22 cellular contexts compared by ENCODE assay signal in genomic region chr22:47794851-47795250, GRCh38.
"Had no signal": no experiment of that assay in that cellular context is flagged by ENCODE, and none has a peak within 500 bp of the region (broad histone marks: within the 10 kb centered on the region; RNA-seq: fewer than 3 reads in every experiment).

No MANE protein-coding gene starts in this region.

- H3K4me3 Mint-ChIP-seq: activated T-cell treated with anti-CD3 and anti-CD28 coated beads, Interleukin-2, amount 50 U/mL, for 24 hours; activated T-helper 17 cell treated with anti-CD3 and anti-CD28 coated beads, Interleukin-2, amount 50 U/mL, for 72 hours; effector memory CD8-positive, alpha-beta T cell; natural killer cell treated with Interleukin-12 subunit alpha and Interleukin-12 subunit beta and Interleukin-15 and Interleukin-18, amount 100 ng/mL, for 72 hours; stimulated activated naive B cell treated with anti-CD40 and anti-IgM and Interleukin-4, amounts not matched to agents 10 μg/mL and 1 μg/mL and 100 μg/mL, for 72 hours had no signal

- H3K36me3 Mint-ChIP-seq: activated naive CD4-positive, alpha-beta T cell treated with anti-CD3 and anti-CD28 coated beads, Interleukin-2, amount 50 U/mL, for 72 hours; natural killer cell treated with Interleukin-12 subunit alpha and Interleukin-12 subunit beta and Interleukin-15 and Interleukin-18, amount 100 ng/mL, for 72 hours had no signal

- H3K9me3 Mint-ChIP-seq: activated T-cell treated with anti-CD3 and anti-CD28 coated beads, Interleukin-2, amount 50 U/mL, for 24 hours; effector memory CD8-positive, alpha-beta T cell; natural killer cell treated with Interleukin-12 subunit alpha and Interleukin-12 subunit beta and Interleukin-15 and Interleukin-18, amount 100 ng/mL, for 72 hours had no signal

- H3K4me1 Mint-ChIP-seq: activated T-helper 17 cell treated with anti-CD3 and anti-CD28 coated beads, Interleukin-2, amount 50 U/mL, for 72 hours; stimulated activated naive B cell treated with anti-CD40 and anti-IgM and Interleukin-4, amounts not matched to agents 10 μg/mL and 1 μg/mL and 100 μg/mL, for 72 hours had no signal

- ATAC-seq: activated naive CD4-positive, alpha-beta T cell treated with anti-CD3 and anti-CD28 coated beads, Interleukin-2, amount 50 U/mL, for 72 hours; activated T-helper 17 cell treated with anti-CD3 and anti-CD28 coated beads, Interleukin-2, amount 50 U/mL, for 72 hours; effector memory CD8-positive, alpha-beta T cell; gastroesophageal sphincter; heart left ventricle; left cardiac atrium; lower lobe of right lung; pancreas; stimulated activated naive B cell treated with anti-CD40 and anti-IgM and Interleukin-4, amounts not matched to agents 10 μg/mL and 1 μg/mL and 100 μg/mL, for 72 hours had no signal

- H3K27ac Mint-ChIP-seq: activated naive CD4-positive, alpha-beta T cell treated with anti-CD3 and anti-CD28 coated beads, Interleukin-2, amount 50 U/mL, for 72 hours; activated T-cell treated with anti-CD3 and anti-CD28 coated beads, Interleukin-2, amount 50 U/mL, for 24 hours; activated T-helper 17 cell treated with anti-CD3 and anti-CD28 coated beads, Interleukin-2, amount 50 U/mL, for 72 hours; effector memory CD8-positive, alpha-beta T cell; natural killer cell treated with Interleukin-12 subunit alpha and Interleukin-12 subunit beta and Interleukin-15 and Interleukin-18, amount 100 ng/mL, for 72 hours; stimulated activated naive B cell treated with anti-CD40 and anti-IgM and Interleukin-4, amounts not matched to agents 10 μg/mL and 1 μg/mL and 100 μg/mL, for 72 hours had no signal

- DNase-seq: activated CD4-positive, alpha-beta T cell treated with anti-CD3 and anti-CD28 coated beads for 1 hour; activated CD4-positive, alpha-beta T cell treated with anti-CD3 and anti-CD28 coated beads, Interleukin-2, amount 50 U/mL, for 1 hour; activated T-cell treated with anti-CD3 and anti-CD28 coated beads, Interleukin-2, amount 50 U/mL, for 24 hours; brain microvascular endothelial cell; central memory CD4-positive, alpha-beta T cell; effector memory CD8-positive, alpha-beta T cell; esophagus squamous epithelium; heart left ventricle; left cardiac atrium; lower lobe of right lung; midbrain; right lobe of liver; stimulated activated CD4-positive, alpha-beta T cell treated with anti-CD3 and anti-CD28 coated beads, Interleukin-15, amount 100 ng/mL, for 24 hours; stimulated activated CD8-positive, alpha-beta memory T cell treated with anti-CD3 and anti-CD28 coated beads, Interleukin-4, amount 100 ng/mL, for 48 hours; stimulated activated naive B cell treated with anti-CD40 and anti-IgM and Interleukin-4, amounts not matched to agents 10 μg/mL and 1 μg/mL and 100 μg/mL, for 72 hours; T-helper 1 cell; transverse colon had no signal
